ENCODE assay signal across 1 cellular context in genomic region chr3:4394048-4394447, GRCh38.
TF ChIP-seq lines count a peak whose summit lies in the region.

No MANE protein-coding gene starts in this region.

TF ChIP-seq in IMR-90, 13 proteins besides CTCF, POLR2A, EP300 and RAD21 (continued from another document):
- TF ChIP-seq MAZ (IDR thresholded peaks at IDR 0.05; ENCODE audit: borderline replicate concordance, low read depth, low read length) (no peak), BHLHE40 (IDR thresholded peaks at IDR 0.05; ENCODE audit: low read depth, low read length) (no peak), RFX5 (IDR thresholded peaks at IDR 0.05; ENCODE audit: low read depth, low read length) (no peak), NFE2L2 (IDR thresholded peaks at IDR 0.05; ENCODE audit: low read depth, low read length) (no peak), SMC3 (IDR thresholded peaks at IDR 0.05; ENCODE audit: low read depth, low read length) (no peak), ELK1 (IDR thresholded peaks at IDR 0.05; ENCODE audit: borderline replicate concordance, low read depth, low read length) (no peak), MXI1 (IDR thresholded peaks at IDR 0.05; ENCODE audit: borderline replicate concordance, low read depth, low read length) (no peak)
